In the genomic region with DNA sequence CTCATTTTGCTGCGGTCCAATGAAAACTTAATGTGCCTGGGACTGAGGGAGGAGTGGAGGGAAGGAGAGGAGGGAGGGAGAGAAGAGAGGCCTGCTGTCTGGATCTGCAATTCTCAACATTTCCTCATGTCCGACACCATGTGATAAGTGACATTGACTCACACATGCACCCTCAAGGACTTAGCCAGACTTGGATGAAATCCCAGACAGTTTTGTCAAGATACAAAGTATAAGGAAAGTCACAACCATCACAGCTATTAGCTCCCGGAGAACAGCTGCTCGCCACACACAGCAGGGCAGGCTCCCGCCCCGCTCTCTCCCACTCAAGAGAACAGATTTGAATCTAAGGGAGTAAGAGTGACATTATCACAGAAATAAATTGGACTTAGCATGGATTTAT, we compare ENCODE assay signal across 1 cellular context.
TF ChIP-seq lines count a peak whose summit lies in the region.

No MANE protein-coding gene starts in this region.

TF ChIP-seq in IMR-90, 13 proteins besides CTCF, POLR2A, EP300 and RAD21:
- TF ChIP-seq ELK1 (IDR thresholded peaks at IDR 0.05; ENCODE audit: borderline replicate concordance, low read depth, low read length) (no peak), MXI1 (IDR thresholded peaks at IDR 0.05; ENCODE audit: borderline replicate concordance, low read depth, low read length) (peak; percentile 78), MAFK (IDR thresholded peaks at IDR 0.05; ENCODE audit: low read depth, low read length) (no peak), SMC3 (IDR thresholded peaks at IDR 0.05; ENCODE audit: low read depth, low read length) (no peak), FOS (IDR thresholded peaks at IDR 0.05; ENCODE audit: low read depth, low read length) (no peak; the same call in 1 of the 2 replicates), RFX5 (IDR thresholded peaks at IDR 0.05; ENCODE audit: low read depth, low read length) (no peak), USF2 (IDR thresholded peaks at IDR 0.05; ENCODE audit: low read depth, low read length) (peak; percentile 66; the same call in 1 of the 2 replicates), CEBPB (IDR thresholded peaks at IDR 0.05; ENCODE audit: low read depth, low read length) (peak; percentile 66), NFE2L2 (IDR thresholded peaks at IDR 0.05; ENCODE audit: low read depth, low read length) (no peak), RCOR1 (IDR thresholded peaks at IDR 0.05; ENCODE audit: insufficient replicate concordance, low read length) (no peak), MAZ (IDR thresholded peaks at IDR 0.05; ENCODE audit: borderline replicate concordance, low read depth, low read length) (0 out of 2 replicates have a peak, but pooled peaks have one; percentile 14), CHD1 (IDR thresholded peaks at IDR 0.05; ENCODE audit: low read depth, low read length) (no peak), BHLHE40 (IDR thresholded peaks at IDR 0.05; ENCODE audit: low read depth, low read length) (no peak)
TF ChIP-seq in IMR-90: peak in this region for 4.
